Comparison of ENCODE assay signal across 22 cellular contexts in genomic region chr20:41702647-41703046, GRCh38.
"Had no signal": no experiment of that assay in that cellular context is flagged by ENCODE, and none has a peak within 500 bp of the region (broad histone marks: within the 10 kb centered on the region; RNA-seq: fewer than 3 reads in every experiment).

No MANE protein-coding gene starts in this region.

- H3K27ac ChIP-seq: colonic mucosa, esophagus muscularis mucosa, foreskin keratinocyte, gastroesophageal sphincter, heart right ventricle, left lung, lower lobe of right lung had no signal

- H3K4me3 ChIP-seq: colonic mucosa, esophagus muscularis mucosa, gastroesophageal sphincter, heart right ventricle, left lung, lower lobe of right lung, mucosa of descending colon had no signal

- H3K36me3 ChIP-seq: colonic mucosa, esophagus muscularis mucosa, gastroesophageal sphincter, heart right ventricle, left lung, lower lobe of right lung had no signal

- H3K4me1 ChIP-seq: colonic mucosa, esophagus muscularis mucosa, foreskin keratinocyte, gastroesophageal sphincter, heart right ventricle, left lung, lower lobe of right lung had no signal

- H3K9me3 ChIP-seq: colonic mucosa, esophagus muscularis mucosa, gastroesophageal sphincter, heart right ventricle, left lung, lower lobe of right lung, mucosa of descending colon had no signal

- H3K27me3 ChIP-seq: colonic mucosa, esophagus muscularis mucosa, foreskin keratinocyte, gastroesophageal sphincter, left lung had no signal

- FAIRE-seq: endothelial cell of umbilical vein, frontal cortex, islet of Langerhans, keratinocyte had no signal

- DNase-seq: colonic mucosa; cortex of kidney; effector CD8-positive, alpha-beta T cell; effector memory CD8-positive, alpha-beta T cell; foreskin keratinocyte; glutamatergic neuron; head of caudate nucleus; heart right ventricle; hippocampal formation; left cardiac atrium; left lung; left ventricle myocardium superior; lower lobe of right lung; mesenchymal stem cell; mucosa of descending colon; naive B cell had no signal
